ENCODE assay signal across 17 cellular contexts in the genomic region with DNA sequence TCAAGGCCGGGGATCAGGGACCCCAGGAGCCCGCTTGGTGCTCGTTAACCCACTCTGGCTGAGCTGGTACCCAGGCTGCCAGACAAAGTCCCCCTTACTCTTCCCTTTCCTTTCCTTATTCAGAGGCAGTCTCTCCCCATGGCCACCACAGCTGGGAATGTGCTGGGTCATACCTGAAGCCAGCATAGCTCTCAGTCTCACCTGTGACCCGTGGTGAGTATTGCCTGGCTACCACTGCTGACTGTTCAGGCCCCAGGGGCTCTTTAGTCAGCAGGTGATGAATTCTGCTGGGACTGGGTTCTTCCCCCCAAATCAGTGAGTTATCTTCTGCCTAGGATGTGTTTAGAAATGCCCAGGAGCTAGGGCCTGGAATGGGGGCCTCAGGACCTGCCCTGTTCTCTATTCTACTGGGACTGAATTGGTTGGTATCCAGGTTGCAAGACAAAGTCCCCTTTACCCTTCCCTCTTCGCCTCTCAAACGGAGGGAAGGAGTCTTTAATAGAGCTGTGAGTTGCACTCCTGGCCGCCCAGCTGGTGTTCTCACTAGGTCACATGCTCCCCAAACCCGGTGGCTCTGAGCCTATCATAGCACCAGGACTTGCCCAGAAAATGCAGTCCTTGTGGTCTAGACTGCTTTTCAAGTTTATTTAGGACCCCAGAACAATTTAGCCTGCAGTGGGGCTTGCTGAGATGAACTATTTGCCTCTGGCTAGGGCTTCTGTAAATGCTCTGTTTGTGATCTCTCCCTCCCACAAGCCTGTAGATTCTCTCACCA.
"Had no signal": no experiment of that assay in that cellular context is flagged by ENCODE, and none has a peak within 500 bp of the region (broad histone marks: within the 10 kb centered on the region; RNA-seq: fewer than 3 reads in every experiment).

No MANE protein-coding gene starts in this region.

- H3K36me3 ChIP-seq: neutrophil, WERI-Rb-1 had no signal

- H3K4me1 ChIP-seq: esophagus muscularis mucosa had no signal

- H3K27ac ChIP-seq: coronary artery, esophagus muscularis mucosa, heart left ventricle, neutrophil, SK-N-MC, upper lobe of left lung, WERI-Rb-1 had no signal

- DNase-seq: activated CD4-positive, alpha-beta T cell treated with anti-CD3 and anti-CD28 coated beads, Interleukin-2, amount 10 ng/mL, durations not matched to agents 24 days and 14 days; activated naive CD4-positive, alpha-beta T cell treated with anti-CD3 and anti-CD28 coated beads, Interleukin-2, amount 10 ng/mL, durations not matched to agents 7 days and 5 days; activated T-cell treated with anti-CD3 and anti-CD28 coated beads for 4 hours; central memory CD4-positive, alpha-beta T cell; effector memory CD4-positive, alpha-beta T cell; heart left ventricle; kidney; naive B cell; posterior cingulate gyrus; T-cell; T1000; upper lobe of left lung; WERI-Rb-1 had no signal

- H3K4me3 ChIP-seq: coronary artery, esophagus muscularis mucosa, heart left ventricle, SK-N-MC, upper lobe of left lung had no signal

- H3K27me3 ChIP-seq: esophagus muscularis mucosa, heart left ventricle, neutrophil, upper lobe of left lung had no signal
